24 cellular contexts compared by ENCODE assay signal in genomic region chr20:2358006-2358405, GRCh38. TPM values are rescaled to one million over a fixed set of nuclear protein-coding genes. Genes with fewer than 3 reads are reported as not detected.
DNase-seq lines count a peak whose midpoint lies in the region; ATAC-seq, FAIRE-seq and TF ChIP-seq lines count a peak whose summit lies in the region.
"Had no signal": no experiment of that assay in that cellular context is flagged by ENCODE, and none has a peak within 500 bp of the region (broad histone marks: within the 10 kb centered on the region; RNA-seq: fewer than 3 reads in every experiment).

No MANE protein-coding gene starts in this region.

- H2AFZ ChIP-seq in PC-3 (ENCODE audit: low read length) (no peak overlapping the region), keratinocyte (ENCODE audit: control insufficient read depth, low read length) (no peak overlapping the region)
- H2AFZ ChIP-seq: GM23248 had no signal

- H3K4me2 ChIP-seq in PC-3 (ENCODE audit: low read length) = no peak overlapping the region
- peak overlapping the region; percentile 16 for H3K4me2 ChIP-seq in keratinocyte (ENCODE audit: control insufficient read depth, extremely low read depth, insufficient read depth, low read depth, low read length)

- H3K79me2 ChIP-seq in PC-3 (ENCODE audit: low read length) (no peaks in the 10 kb centered on the region), keratinocyte (ENCODE audit: control insufficient read depth, insufficient read depth, low read length) (no peaks in the 10 kb centered on the region)

- dilution Hi-C loops in keratinocyte (cut with MboI; ENCODE audit: extremely low pct_ligation_motif_present, low sequenced_read_pairs) = no loop called here

- no peaks in the 10 kb centered on the region for H3F3A ChIP-seq in PC-3 (ENCODE audit: low read length, unreplicated experiment)

- CTCF ChIA-PET in PC-3 (lab: Charles Lee) = no interaction called here

- no peaks in the 10 kb centered on the region for H3K9me1 ChIP-seq in keratinocyte (ENCODE audit: control insufficient read depth, extremely low read depth, insufficient read depth, low read length)

- H3K27me3 ChIP-seq in PC-3 (ENCODE audit: low read length) (peaks cover 14% of the 10 kb centered on the region; the same call in 1 of the 2 replicates), keratinocyte (ENCODE audit: control insufficient read depth, extremely low read depth, insufficient read depth, low read length) (no peaks in the 10 kb centered on the region)
- H3K27me3 ChIP-seq: BE2C had no signal

- H3K4me3 ChIP-seq in PC-3 (ENCODE audit: low read length) (no peak overlapping the region), epithelial cell of esophagus (ENCODE audit: low read length) (no peak overlapping the region), keratinocyte (ENCODE audit: control insufficient read depth in 2 of 3, extremely low read depth in 1 of 3, insufficient read depth in 2 of 3, low read depth in 1 of 3, low read length in 3 of 3) (no peak overlapping the region)
- H3K4me3 ChIP-seq: GM12878, GM23248 had no signal

- no peaks in the 10 kb centered on the region for H4K20me1 ChIP-seq in PC-3 (ENCODE audit: low read length)
- H4K20me1 ChIP-seq in keratinocyte (ENCODE audit: control insufficient read depth, extremely low read depth, insufficient read depth, low read length) = no peaks in the 10 kb centered on the region

- no peaks in the 10 kb centered on the region for H3K9me3 ChIP-seq in PC-3 (ENCODE audit: low read length)
- no peaks in the 10 kb centered on the region for H3K9me3 ChIP-seq in keratinocyte (ENCODE audit: control insufficient read depth, low read depth, low read length)
- H3K9me3 ChIP-seq: BE2C had no signal

- no peak overlapping the region for H3K9ac ChIP-seq in PC-3 (ENCODE audit: low read length)
- no peak overlapping the region for H3K9ac ChIP-seq in keratinocyte (ENCODE audit: control insufficient read depth, extremely low read depth, insufficient read depth, low read length)
- H3K9ac ChIP-seq: GM23248 had no signal

- BruUV-seq in PC-3 (replicated peaks; lab: Mats Ljungman, UMichigan) = no TSS peak

- H3K9me2 ChIP-seq in PC-3 (replicated peaks; ENCODE audit: low read length) = no peaks in the 10 kb centered on the region

- H3K36me3 ChIP-seq in PC-3 (ENCODE audit: low read depth, low read length) (no peaks in the 10 kb centered on the region), keratinocyte (ENCODE audit: control insufficient read depth in 2 of 2, extremely low read depth in 1 of 2, insufficient read depth in 2 of 2, low read length in 2 of 2) (no peaks in the 10 kb centered on the region)
- H3K36me3 ChIP-seq: BE2C had no signal

- H3K27ac ChIP-seq in PC-3 (ENCODE audit: low read length) = no peak overlapping the region
- no peak overlapping the region for H3K27ac ChIP-seq in keratinocyte (ENCODE audit: control insufficient read depth, insufficient read depth, low read length)
- H3K27ac ChIP-seq: GM23248 had no signal

- intact Hi-C loops in PC-3 (cut with micrococcal nuclease) = no loop called here

- TF ChIP-seq CTCF in PC-3 (conservative IDR thresholded peaks at IDR 0.05; ENCODE audit: low read depth, low read length) = no peak
- no peak for TF ChIP-seq CTCF in epithelial cell of esophagus (IDR thresholded peaks at IDR 0.05; ENCODE audit: insufficient read depth, low read depth, low read length, missing control alignments)
- no peak for TF ChIP-seq CTCF in keratinocyte (optimal IDR thresholded peaks at IDR 0.05 in 1 of 3, IDR thresholded peaks at IDR 0.05 in 1 of 3, conservative IDR thresholded peaks at IDR 0.05 in 1 of 3; ENCODE audit: extremely low read depth in 1 of 3, insufficient read depth in 2 of 3, low read length in 3 of 3)

- H3K4me1 ChIP-seq in PC-3 (ENCODE audit: insufficient read depth, low read length) = no peaks in the 10 kb centered on the region
- peaks cover 14% of the 10 kb centered on the region for H3K4me1 ChIP-seq in keratinocyte (ENCODE audit: control insufficient read depth, extremely low read depth, insufficient read depth, low read length)
- H3K4me1 ChIP-seq: BE2C had no signal

- FAIRE-seq in keratinocyte (lab: Jason Lieb, UNC) = no peak
- FAIRE-seq: A204.1, GM12878, GM19239 had no signal

- ATAC-seq in PC-3 = no peak
- ATAC-seq: GM12878 had no signal

- POLR2A ChIA-PET in PC-3 (lab: Charles Lee; ENCODE audit: unreplicated experiment) = no interaction called here

- DNase-seq in M059J (ENCODE audit: low read depth) = peak; percentile 51
- peak; percentile 19 for DNase-seq in PC-3
- DNase-seq in epithelial cell of esophagus (ENCODE audit: low read depth) = peak; percentile 62
- no peak for DNase-seq in keratinocyte (ENCODE audit: low read depth, low spot score)
- DNase-seq in SKM-1 treated with dmso at 0.1 percent for 144 hours (lab: John Stamatoyannopoulos, UW; ENCODE audit: unreplicated experiment) = no peak
- DNase-seq in germinal center (ENCODE audit: low spot score) = no peak
- DNase-seq in NCI-H82 treated with DMSO at 0.1 percent for 48 hours (lab: John Stamatoyannopoulos, UW; ENCODE audit: unreplicated experiment) = no peak
- DNase-seq: ACHN; BE2C; C1 segment of cervical spinal cord; CD4-positive, CD25-positive, alpha-beta regulatory T cell; CD8-positive, alpha-beta memory T cell; COR-L47; DMS 273 treated with DMSO at 0.1 percent for 48 hours; DMS53; DND-41; GM23248; HCEC 1CT had no signal

RNA-seq across cellular contexts. Expression of gene TGM6, which starts 22.7 kb away (rescaled TPM):
- not detected in 2 replicates for total RNA-seq in M059J (2014; rRNA removed; shearing (Covaris generic))
- not detected in 2 replicates for total RNA-seq in PC-3 (2014; rRNA removed)
- not detected in 3 replicates for polyA plus RNA-seq in keratinocyte
- polyA plus RNA-seq in keratinocyte (2011; ENCODE audit: low read depth) = not detected
- polyA plus RNA-seq in keratinocyte (2011; cell fraction: cytosol; rRNA removed) = not detected in 2 replicates
- polyA plus RNA-seq in keratinocyte (2011; cell fraction: nucleus; rRNA removed) = not detected in 2 replicates
- not detected in 2 replicates for polyA plus RNA-seq in keratinocyte (2012; ENCODE audit: low replicate concordance)
- polyA minus RNA-seq in keratinocyte = not detected in 3 replicates
- polyA minus RNA-seq in keratinocyte (2011; cell fraction: cytosol; rRNA and poly(A)+ RNA removed) = not detected
- not detected in 2 replicates for polyA minus RNA-seq in keratinocyte (2011; cell fraction: nucleus; rRNA and poly(A)+ RNA removed)
- total RNA-seq: CD4-positive, CD25-positive, alpha-beta regulatory T cell; CD8-positive, alpha-beta memory T cell; G401; GM12878; GM23248; H4; HT-29 had no signal
- polyA plus RNA-seq: CD4-positive, CD25-positive, alpha-beta regulatory T cell; CD8-positive, alpha-beta memory T cell; GM12878; GM23248 had no signal

Comparison
In these comparisons a context has a peak if more than half of its experiments do, and no peak if none do; other contexts are left out.
1. DNase-seq: peak in M059J (single experiment), PC-3 (single experiment) and epithelial cell of esophagus (single experiment); none in keratinocyte (single experiment), SKM-1 treated with dmso at 0.1 percent for 144 hours (single experiment), germinal center (single experiment) and NCI-H82 treated with DMSO at 0.1 percent for 48 hours (single experiment).